26 cellular contexts compared by ENCODE assay signal in the genomic region with DNA sequence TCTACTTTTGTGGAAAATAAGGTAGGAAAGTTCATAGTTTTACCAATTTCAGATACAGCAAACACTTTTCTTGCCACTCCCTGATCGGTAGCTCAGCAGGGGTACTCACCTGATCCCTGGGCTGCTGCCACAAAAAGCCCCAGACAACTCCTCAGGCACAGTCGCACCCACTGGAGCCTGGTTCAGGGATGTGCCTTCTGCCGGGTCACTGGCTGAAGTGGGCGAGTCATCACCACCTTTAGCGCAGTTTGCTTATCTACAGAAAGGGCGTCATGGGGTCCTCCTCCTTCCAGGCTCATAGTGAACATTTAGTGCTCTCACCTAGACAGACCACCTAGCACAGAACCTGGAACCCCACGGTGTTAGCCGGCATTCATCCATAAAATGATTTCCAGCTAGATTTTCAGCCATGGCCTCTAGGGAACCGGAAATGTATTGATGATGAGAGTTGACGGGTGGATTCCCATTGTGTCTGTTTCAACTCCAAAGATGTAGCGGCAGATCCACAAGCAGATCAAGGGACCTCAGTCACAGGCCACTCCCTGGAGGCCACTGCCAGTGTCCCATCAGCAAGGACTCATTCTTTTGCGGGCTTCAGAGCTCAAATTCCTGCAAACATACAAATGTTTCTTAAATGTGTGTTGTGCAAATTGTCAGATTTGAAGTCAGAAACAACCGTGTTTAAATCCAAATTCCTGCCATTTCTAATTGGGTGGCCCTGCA.
"Had no signal": no experiment of that assay in that cellular context is flagged by ENCODE, and none has a peak within 500 bp of the region (broad histone marks: within the 10 kb centered on the region; RNA-seq: fewer than 3 reads in every experiment).

No MANE protein-coding gene starts in this region.

- ATAC-seq: natural killer cell; pancreas; right cardiac atrium; right lobe of liver; stimulated activated effector memory CD8-positive, alpha-beta T cell treated with anti-CD3 and anti-CD28 coated beads, Interleukin-12 subunit alpha, Interleukin-12 subunit beta, amount 100 ng/mL, for 72 hours; stimulated activated naive B cell treated with anti-CD40 and anti-IgM and Interleukin-4, amounts not matched to agents 10 μg/mL and 1 μg/mL and 100 μg/mL, for 72 hours had no signal

- H3K27ac Mint-ChIP-seq: naive thymus-derived CD4-positive, alpha-beta T cell; natural killer cell; nephron; stimulated activated effector memory CD8-positive, alpha-beta T cell treated with anti-CD3 and anti-CD28 coated beads, Interleukin-12 subunit alpha, Interleukin-12 subunit beta, amount 100 ng/mL, for 72 hours; stimulated activated naive B cell treated with anti-CD40 and anti-IgM and Interleukin-4, amounts not matched to agents 10 μg/mL and 1 μg/mL and 100 μg/mL, for 72 hours; stimulated activated naive CD8-positive, alpha-beta T cell treated with anti-CD3 and anti-CD28 coated beads, Interleukin-15, Interleukin-2, amounts not matched to agents 100 ng/mL and 50 ng/mL, for 24 hours had no signal

- H3K9me3 ChIP-seq: pancreas, prostate gland, thyroid gland had no signal

- H3K4me1 ChIP-seq: pancreas, prostate gland, right lobe of liver, sigmoid colon, stomach, thyroid gland, tibial nerve, upper lobe of left lung, uterus had no signal

- H3K4me1 Mint-ChIP-seq: naive thymus-derived CD4-positive, alpha-beta T cell; natural killer cell; nephron; stimulated activated effector memory CD8-positive, alpha-beta T cell treated with anti-CD3 and anti-CD28 coated beads, Interleukin-12 subunit alpha, Interleukin-12 subunit beta, amount 100 ng/mL, for 72 hours; stimulated activated naive B cell treated with anti-CD40 and anti-IgM and Interleukin-4, amounts not matched to agents 10 μg/mL and 1 μg/mL and 100 μg/mL, for 72 hours had no signal

- H3K36me3 Mint-ChIP-seq: stimulated activated effector memory CD8-positive, alpha-beta T cell treated with anti-CD3 and anti-CD28 coated beads, Interleukin-12 subunit alpha, Interleukin-12 subunit beta, amount 100 ng/mL, for 72 hours; stimulated activated naive B cell treated with anti-CD40 and anti-IgM and Interleukin-4, amounts not matched to agents 10 μg/mL and 1 μg/mL and 100 μg/mL, for 72 hours had no signal

- H3K27me3 Mint-ChIP-seq: stimulated activated naive B cell treated with anti-CD40 and anti-IgM and Interleukin-4, amounts not matched to agents 10 μg/mL and 1 μg/mL and 100 μg/mL, for 72 hours; stimulated activated naive CD8-positive, alpha-beta T cell treated with anti-CD3 and anti-CD28 coated beads, Interleukin-15, Interleukin-2, amounts not matched to agents 100 ng/mL and 50 ng/mL, for 24 hours had no signal

- H3K27me3 ChIP-seq: neutrophil, pancreas, right lobe of liver, sigmoid colon, stomach, thyroid gland, tibial nerve, upper lobe of left lung, uterus had no signal

- FAIRE-seq: pancreas, small intestine had no signal

- H3K4me3 ChIP-seq: pancreas, prostate gland, right lobe of liver, sigmoid colon, stomach, thoracic aorta, thyroid gland, tibial nerve, upper lobe of left lung, uterus had no signal

- H3K27ac ChIP-seq: neutrophil, pancreas, prostate gland, right lobe of liver, sigmoid colon, stomach, thoracic aorta, thyroid gland, tibial nerve, upper lobe of left lung, uterus had no signal

- H3K36me3 ChIP-seq: neutrophil, pancreas, prostate gland, right lobe of liver, sigmoid colon, stomach, thoracic aorta, thyroid gland, tibial nerve, upper lobe of left lung, uterus had no signal

- DNase-seq: naive thymus-derived CD4-positive, alpha-beta T cell; natural killer cell; pancreas; retina; right cardiac atrium; sigmoid colon; small intestine; stimulated activated CD4-positive, alpha-beta T cell treated with anti-CD3 and anti-CD28 coated beads, Interleukin-15, amount 100 ng/mL, for 24 hours; stimulated activated CD4-positive, alpha-beta T cell treated with anti-CD3 and anti-CD28 coated beads, Interleukin-2, amount 100 ng/mL, for 24 hours; stimulated activated CD4-positive, alpha-beta T cell treated with anti-CD3 and anti-CD28 coated beads, Interleukin-2, amount 100 ng/mL, for 48 hours; stimulated activated CD4-positive, alpha-beta T cell treated with anti-CD3 and anti-CD28 coated beads, Interleukin-4, amount 100 ng/mL, for 24 hours; stimulated activated naive B cell treated with anti-CD40 and anti-IgM and Interleukin-4, amounts not matched to agents 10 μg/mL and 1 μg/mL and 100 μg/mL, for 72 hours; stimulated activated naive CD4-positive, alpha-beta T cell treated with Interleukin-2 at 50 U/mL for 16 hours; stomach; thyroid gland; trophoblast cell; uterus had no signal

- H3K4me3 Mint-ChIP-seq: naive thymus-derived CD4-positive, alpha-beta T cell; natural killer cell; nephron; stimulated activated effector memory CD8-positive, alpha-beta T cell treated with anti-CD3 and anti-CD28 coated beads, Interleukin-12 subunit alpha, Interleukin-12 subunit beta, amount 100 ng/mL, for 72 hours; stimulated activated naive B cell treated with anti-CD40 and anti-IgM and Interleukin-4, amounts not matched to agents 10 μg/mL and 1 μg/mL and 100 μg/mL, for 72 hours; stimulated activated naive CD8-positive, alpha-beta T cell treated with anti-CD3 and anti-CD28 coated beads, Interleukin-15, Interleukin-2, amounts not matched to agents 100 ng/mL and 50 ng/mL, for 24 hours had no signal
